Comparison of ENCODE assay signal across 10 cellular contexts in the genomic region with DNA sequence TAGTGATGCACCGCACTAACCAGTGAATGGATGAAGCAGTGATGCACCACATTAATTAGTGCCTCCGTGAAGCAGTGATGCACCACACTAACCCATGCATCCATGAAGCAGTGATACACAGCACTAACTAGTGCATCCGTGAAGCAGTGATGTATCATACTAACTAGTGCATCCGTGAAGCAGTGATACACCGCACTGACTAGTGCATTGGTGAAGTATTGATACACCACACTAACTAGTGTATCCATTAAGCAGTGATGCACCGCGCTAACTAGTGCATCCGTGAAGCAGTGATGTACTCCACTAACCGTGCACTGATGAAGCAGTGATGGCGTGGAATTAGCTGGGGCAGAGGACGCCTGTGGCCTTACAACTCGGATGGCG.
DNase-seq lines count a peak whose midpoint lies in the region; ATAC-seq and TF ChIP-seq lines count a peak whose summit lies in the region.
"Had no signal": no experiment of that assay in that cellular context is flagged by ENCODE, and none has a peak within 500 bp of the region (broad histone marks: within the 10 kb centered on the region; RNA-seq: fewer than 3 reads in every experiment).

No MANE protein-coding gene starts in this region.

- no peak for TF ChIP-seq CTCF in body of pancreas (IDR thresholded peaks at IDR 0.05)
- no peak for TF ChIP-seq CTCF in mesothelial cell of epicardium (IDR thresholded peaks at IDR 0.05; ENCODE audit: unreplicated experiment)

- peaks cover 14% of the 10 kb centered on the region for H3K9me3 Mint-ChIP-seq in mesothelial cell of epicardium

- peak overlapping the region; percentile 65 for H3K4me3 Mint-ChIP-seq in mesothelial cell of epicardium

- H3K27ac ChIP-seq in right cardiac atrium (ENCODE audit: low read length), result no peak overlapping the region
- H3K27ac ChIP-seq in body of pancreas, result no peak overlapping the region
- H3K27ac ChIP-seq in urinary bladder (ENCODE audit: low read depth), result no peak overlapping the region

- H3K27me3 Mint-ChIP-seq in mesothelial cell of epicardium (ENCODE audit: low read depth), result peaks cover 2% of the 10 kb centered on the region

- no peaks in the 10 kb centered on the region for H3K36me3 Mint-ChIP-seq in mesothelial cell of epicardium

- H3K36me3 ChIP-seq in body of pancreas (replicated peaks in 1 of 2; ENCODE audit: insufficient read depth in 1 of 2, low read depth in 2 of 2), result no peaks in the 10 kb centered on the region
- H3K36me3 ChIP-seq in urinary bladder (ENCODE audit: insufficient read depth), result no peaks in the 10 kb centered on the region

- no peaks in the 10 kb centered on the region for H3K9me3 ChIP-seq in right cardiac atrium (ENCODE audit: control insufficient read depth, low read length)
- H3K9me3 ChIP-seq in body of pancreas, result no peaks in the 10 kb centered on the region

- H3K27me3 ChIP-seq in right cardiac atrium (ENCODE audit: control insufficient read depth, insufficient read depth), result no peaks in the 10 kb centered on the region
- no peaks in the 10 kb centered on the region for H3K27me3 ChIP-seq in body of pancreas

- no peak for TF ChIP-seq POLR2A in body of pancreas (IDR thresholded peaks at IDR 0.05)

- WGBS in right cardiac atrium, result 44% methylated on average over 13 of the region's 13 CpGs
- WGBS in body of pancreas, 2 donors, result 51 to 54% methylated on average over 13 of the region's 13 CpGs
- WGBS in urinary bladder, result 44% methylated on average over 13 of the region's 13 CpGs

- DNase-seq in right cardiac atrium (no peak), Right ventricle myocardium superior (no peak), body of pancreas (no peak), mesothelial cell of epicardium (ENCODE audit: low spot score in 2 of 2, unreplicated experiment in 2 of 2) (no peak), GDM1 (lab: John Stamatoyannopoulos, UW) (no peak), OCI-M2 (lab: John Stamatoyannopoulos, UW; ENCODE audit: unreplicated experiment) (no peak)
- DNase-seq: NCI-H1436 treated with DMSO at 0.1 percent for 48 hours, occipital lobe had no signal

- H3K4me1 ChIP-seq in right cardiac atrium (ENCODE audit: control insufficient read depth, insufficient read depth, low read length) (no peaks in the 10 kb centered on the region), body of pancreas (peaks cover 4% of the 10 kb centered on the region), urinary bladder (ENCODE audit: insufficient read depth) (no peaks in the 10 kb centered on the region)

- ATAC-seq in right cardiac atrium (no peak), Right ventricle myocardium superior (ENCODE audit: poor library complexity) (no peak), body of pancreas (peak; percentile 24), GM21515 (IDR thresholded peaks at IDR 0.05; ENCODE audit: unreplicated experiment) (no peak)

- H3K4me3 ChIP-seq in right cardiac atrium (ENCODE audit: low read length), result peak overlapping the region; percentile 15
- H3K4me3 ChIP-seq in body of pancreas, result no peak overlapping the region
- peak overlapping the region; percentile 31 for H3K4me3 ChIP-seq in urinary bladder (ENCODE audit: low read depth, low read length)

- H3K27ac Mint-ChIP-seq in mesothelial cell of epicardium, result peak overlapping the region; percentile 53

- intact Hi-C loops in right cardiac atrium (cut with DNase I), result no loop called here
- intact Hi-C loops in Right ventricle myocardium superior (cut with DNase I), result no loop called here
- intact Hi-C loops in body of pancreas (cut with DNase I), result no loop called here

- peaks cover 30% of the 10 kb centered on the region for H3K4me1 Mint-ChIP-seq in mesothelial cell of epicardium

Comparison
In these comparisons a context has a peak if more than half of its experiments do, and no peak if none do; other contexts are left out.
1. H3K4me3 ChIP-seq: peak in right cardiac atrium (single experiment) and urinary bladder (single experiment); none in body of pancreas (0 of 2).